1 cellular context compared by ENCODE assay signal in the genomic region with DNA sequence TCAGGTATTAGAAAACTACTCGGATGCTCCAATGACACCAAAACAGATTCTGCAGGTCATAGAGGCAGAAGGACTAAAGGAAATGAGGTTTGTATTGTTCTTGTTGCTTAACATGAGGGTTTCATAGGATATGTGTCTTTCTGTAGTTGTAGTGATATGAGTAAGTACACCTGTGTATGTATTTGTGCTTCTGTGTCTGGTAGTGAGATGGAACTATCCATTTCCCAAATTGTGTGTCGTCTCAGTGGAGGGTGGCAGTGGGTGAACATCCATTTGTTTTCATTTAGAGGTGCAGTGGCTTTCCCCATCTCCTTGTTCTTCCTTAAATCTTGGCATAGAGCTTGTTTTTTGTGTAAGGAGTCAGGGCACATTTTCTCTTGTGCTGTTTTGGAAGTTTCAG.
TF ChIP-seq lines count a peak whose summit lies in the region.

No MANE protein-coding gene starts in this region.

TF ChIP-seq in HepG2, 621 proteins besides CTCF, POLR2A, EP300 and RAD21 (continued from another document):
- TF ChIP-seq ZBTB40 (IDR thresholded peaks at IDR 0.05) (no peak), ZBTB40 (CRISPR knock-in tag; IDR thresholded peaks at IDR 0.05) (no peak), BRD4 (CRISPR knock-in tag; IDR thresholded peaks at IDR 0.05) (no peak), ZFYVE20 (CRISPR knock-in tag; IDR thresholded peaks at IDR 0.05; ENCODE audit: borderline replicate concordance, low read depth) (0 out of 2 replicates have a peak, but pooled peaks have one; percentile 24), RBM22 (optimal IDR thresholded peaks at IDR 0.05; ENCODE audit: low read length) (peak; percentile 89), CC2D1A (CRISPR knock-in tag; IDR thresholded peaks at IDR 0.05) (0 out of 2 replicates have a peak, but pooled peaks have one; percentile 66), NCOR1 (IDR thresholded peaks at IDR 0.05; ENCODE audit: borderline replicate concordance, low read length) (0 out of 2 replicates have a peak, but pooled peaks have one; percentile 11), ZNF747 (CRISPR knock-in tag; IDR thresholded peaks at IDR 0.05; ENCODE audit: borderline replicate concordance) (0 out of 2 replicates have a peak, but pooled peaks have one; percentile 27)
